8 cellular contexts compared by ENCODE assay signal in the genomic region with DNA sequence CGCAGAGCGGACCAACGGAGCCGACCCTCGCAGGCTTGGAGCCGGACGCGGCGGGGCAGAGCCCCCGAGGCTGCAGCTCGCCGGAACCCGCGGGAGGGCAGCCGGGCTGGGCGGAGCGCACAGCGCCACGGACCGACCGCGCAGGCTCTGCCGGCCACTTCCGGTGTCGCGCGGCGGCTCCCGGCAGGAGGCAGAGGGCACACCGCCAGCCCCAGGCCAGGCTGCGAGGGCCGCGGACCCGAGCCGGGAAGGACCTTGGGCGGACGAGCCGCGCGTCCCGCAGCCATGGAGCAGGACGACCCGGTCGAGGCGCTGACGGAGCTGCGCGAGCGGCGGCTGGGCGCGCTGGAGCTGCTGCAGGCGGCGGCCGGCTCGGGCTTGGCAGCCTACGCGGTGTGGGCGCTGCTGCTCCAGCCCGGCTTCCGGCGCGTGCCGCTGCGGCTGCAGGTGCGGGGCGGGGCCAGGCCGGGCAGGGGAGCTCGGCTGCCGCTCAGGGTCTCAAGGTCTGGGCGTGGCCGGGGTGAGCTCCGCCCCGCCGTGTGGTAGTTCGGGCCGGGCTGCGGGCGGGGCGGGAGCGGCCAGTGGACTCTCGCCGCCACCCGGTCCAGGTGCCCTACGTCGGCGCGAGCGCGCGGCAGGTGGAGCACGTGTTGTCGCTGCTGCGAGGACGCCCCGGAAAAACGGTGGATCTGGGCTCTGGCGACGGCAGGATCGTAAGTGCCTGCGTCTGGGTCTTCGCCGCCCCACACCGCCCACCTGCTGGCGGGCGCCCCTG. TPM values are rescaled to one million over a fixed set of nuclear protein-coding genes. Genes with fewer than 3 reads are reported as not detected.
DNase-seq lines count a peak whose midpoint lies in the region; ATAC-seq and TF ChIP-seq lines count a peak whose summit lies in the region.

A gene with protein sequence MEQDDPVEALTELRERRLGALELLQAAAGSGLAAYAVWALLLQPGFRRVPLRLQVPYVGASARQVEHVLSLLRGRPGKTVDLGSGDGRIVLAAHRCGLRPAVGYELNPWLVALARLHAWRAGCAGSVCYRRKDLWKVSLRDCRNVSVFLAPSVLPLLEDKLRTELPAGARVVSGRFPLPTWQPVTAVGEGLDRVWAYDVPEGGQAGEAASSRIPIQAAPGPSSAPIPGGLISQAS (plus strand): TSS at position 157 of the 775 bp plus-strand sequence. CDS start 129 bp downstream, at position 286.

- BruUV-seq in A673 (replicated peaks; lab: Mats Ljungman, UMichigan), result no TSS peak

- H3K27ac ChIP-seq in A673 (ENCODE audit: low read depth, low read length, poor library complexity, severe bottlenecking), result peak within 1 kb of the TSS; percentile 83

- no peaks in the 10 kb centered on the region for H3K9me3 Mint-ChIP-seq in WTC11

- H3K27ac Mint-ChIP-seq in WTC11, result peak within 1 kb of the TSS; percentile 63

- POLR2A ChIA-PET in A673 (lab: Charles Lee; ENCODE audit: low non-redundant PET) (no interaction called here), WTC11 (lab: Charles Lee) (interaction anchor here (0.6 to 2.9 kb wide), 9 partner anchors 9 to 86 kb away, joined by 3 to 10 read pairs (median 4); a partner anchor contains a TSS)

- peaks cover 8% of the 10 kb centered on the region for H3K4me1 ChIP-seq in A673 (ENCODE audit: insufficient read depth, low read length, poor library complexity, severe bottlenecking)

- peaks cover 13% of the 10 kb centered on the region for H3K4me1 Mint-ChIP-seq in WTC11

- DNase-seq in A673 (ENCODE audit: low spot score) (peak; percentile 90), NCI-H2171 (lab: John Stamatoyannopoulos, UW) (peak; percentile 87), WTC11 (ENCODE audit: low spot score) (peak; percentile 97), iris pigment epithelial cell (ENCODE audit: low read depth) (peak; percentile 76)
- DNase-seq in central memory CD4-positive, alpha-beta T cell, result peak; percentile 74
- DNase-seq in stimulated activated CD4-positive, alpha-beta T cell treated with anti-CD3 and anti-CD28 coated beads, Interleukin-12 subunit alpha, Interleukin-12 subunit beta, amount 100 ng/mL, for 4 hours, result peak; percentile 77

- H3K4me3 ChIP-seq in A673 (ENCODE audit: low read depth, low read length, poor library complexity, severe bottlenecking), result peak within 1 kb of the TSS; percentile 69

- H3K27me3 ChIP-seq in A673 (replicated peaks; ENCODE audit: insufficient read depth, low read depth, low read length, poor library complexity), result peaks cover 20% of the 10 kb centered on the region

- H3K36me3 Mint-ChIP-seq in WTC11, result no peaks in the 10 kb centered on the region; the same call in 1 of the 2 replicates

- H3K4me3 Mint-ChIP-seq in WTC11, result peak within 1 kb of the TSS; percentile 74

- CTCF ChIA-PET in A673 (lab: Charles Lee), result interaction anchor here (0.6 to 1.9 kb wide), 3 partner anchors 9 to 35 kb away, joined by 3 to 8 read pairs (median 4); no protein-coding TSS in a partner anchor
- CTCF ChIA-PET in WTC11 (lab: Charles Lee), result interaction anchor here (0.6 to 2.8 kb wide), 20 partner anchors 9 to 659 kb away, joined by 3 to 28 read pairs (median 6); a partner anchor contains a TSS

- intact Hi-C loops in A673 (cut with micrococcal nuclease; ENCODE audit: unreplicated experiment), result no loop called here

- TF ChIP-seq CTCF in A673 (conservative IDR thresholded peaks at IDR 0.05; ENCODE audit: low read depth, low read length) (no peak), WTC11 (IDR thresholded peaks at IDR 0.05) (no peak)

- H3K36me3 ChIP-seq in A673 (ENCODE audit: insufficient read depth, low read length, poor library complexity, severe bottlenecking), result no peaks in the 10 kb centered on the region

- H3K9me3 ChIP-seq in A673 (ENCODE audit: low read depth, low read length, poor library complexity, severe bottlenecking), result no peaks in the 10 kb centered on the region

- H3K27me3 Mint-ChIP-seq in WTC11 (ENCODE audit: low read depth), result peaks cover 13% of the 10 kb centered on the region

- ATAC-seq in GM18517 (IDR thresholded peaks at IDR 0.05; ENCODE audit: unreplicated experiment) (peak; percentile 67), HG02981 (IDR thresholded peaks at IDR 0.05; ENCODE audit: unreplicated experiment) (peak; percentile 74), WTC11 (peak; percentile 77)

TF ChIP-seq in WTC11, 78 proteins besides CTCF, POLR2A, EP300 and RAD21 (continues in another document):
- TF ChIP-seq SMAD4 (CRISPR knock-in tag; IDR thresholded peaks at IDR 0.05), result no peak
- TF ChIP-seq MXD4 (CRISPR knock-in tag; IDR thresholded peaks at IDR 0.05; ENCODE audit: borderline replicate concordance), result no peak
- peak; percentile 94; the same call in 1 of the 2 replicates for TF ChIP-seq ELF4 (CRISPR knock-in tag; IDR thresholded peaks at IDR 0.05; ENCODE audit: low read depth)
- no peak for TF ChIP-seq GRHL2 (CRISPR knock-in tag; IDR thresholded peaks at IDR 0.05; ENCODE audit: insufficient replicate concordance, severe bottlenecking)
- no peak for TF ChIP-seq HMGA2 (CRISPR knock-in tag; IDR thresholded peaks at IDR 0.05)
- TF ChIP-seq, protein P1, sequence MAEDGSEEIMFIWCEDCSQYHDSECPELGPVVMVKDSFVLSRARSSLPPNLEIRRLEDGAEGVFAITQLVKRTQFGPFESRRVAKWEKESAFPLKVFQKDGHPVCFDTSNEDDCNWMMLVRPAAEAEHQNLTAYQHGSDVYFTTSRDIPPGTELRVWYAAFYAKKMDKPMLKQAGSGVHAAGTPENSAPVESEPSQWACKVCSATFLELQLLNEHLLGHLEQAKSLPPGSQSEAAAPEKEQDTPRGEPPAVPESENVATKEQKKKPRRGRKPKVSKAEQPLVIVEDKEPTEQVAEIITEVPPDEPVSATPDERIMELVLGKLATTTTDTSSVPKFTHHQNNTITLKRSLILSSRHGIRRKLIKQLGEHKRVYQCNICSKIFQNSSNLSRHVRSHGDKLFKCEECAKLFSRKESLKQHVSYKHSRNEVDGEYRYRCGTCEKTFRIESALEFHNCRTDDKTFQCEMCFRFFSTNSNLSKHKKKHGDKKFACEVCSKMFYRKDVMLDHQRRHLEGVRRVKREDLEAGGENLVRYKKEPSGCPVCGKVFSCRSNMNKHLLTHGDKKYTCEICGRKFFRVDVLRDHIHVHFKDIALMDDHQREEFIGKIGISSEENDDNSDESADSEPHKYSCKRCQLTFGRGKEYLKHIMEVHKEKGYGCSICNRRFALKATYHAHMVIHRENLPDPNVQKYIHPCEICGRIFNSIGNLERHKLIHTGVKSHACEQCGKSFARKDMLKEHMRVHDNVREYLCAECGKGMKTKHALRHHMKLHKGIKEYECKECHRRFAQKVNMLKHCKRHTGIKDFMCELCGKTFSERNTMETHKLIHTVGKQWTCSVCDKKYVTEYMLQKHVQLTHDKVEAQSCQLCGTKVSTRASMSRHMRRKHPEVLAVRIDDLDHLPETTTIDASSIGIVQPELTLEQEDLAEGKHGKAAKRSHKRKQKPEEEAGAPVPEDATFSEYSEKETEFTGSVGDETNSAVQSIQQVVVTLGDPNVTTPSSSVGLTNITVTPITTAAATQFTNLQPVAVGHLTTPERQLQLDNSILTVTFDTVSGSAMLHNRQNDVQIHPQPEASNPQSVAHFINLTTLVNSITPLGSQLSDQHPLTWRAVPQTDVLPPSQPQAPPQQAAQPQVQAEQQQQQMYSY (CRISPR knock-in tag; IDR thresholded peaks at IDR 0.05), result peak; percentile 50; the same call in 1 of the 2 replicates
- TF ChIP-seq TEAD4 (CRISPR knock-in tag; IDR thresholded peaks at IDR 0.05), result peak; percentile 88; the same call in 1 of the 2 replicates
- peak; percentile 43; the same call in 1 of the 2 replicates for TF ChIP-seq TCF7 (CRISPR knock-in tag; IDR thresholded peaks at IDR 0.05; ENCODE audit: low read depth)
- TF ChIP-seq, protein P2, sequence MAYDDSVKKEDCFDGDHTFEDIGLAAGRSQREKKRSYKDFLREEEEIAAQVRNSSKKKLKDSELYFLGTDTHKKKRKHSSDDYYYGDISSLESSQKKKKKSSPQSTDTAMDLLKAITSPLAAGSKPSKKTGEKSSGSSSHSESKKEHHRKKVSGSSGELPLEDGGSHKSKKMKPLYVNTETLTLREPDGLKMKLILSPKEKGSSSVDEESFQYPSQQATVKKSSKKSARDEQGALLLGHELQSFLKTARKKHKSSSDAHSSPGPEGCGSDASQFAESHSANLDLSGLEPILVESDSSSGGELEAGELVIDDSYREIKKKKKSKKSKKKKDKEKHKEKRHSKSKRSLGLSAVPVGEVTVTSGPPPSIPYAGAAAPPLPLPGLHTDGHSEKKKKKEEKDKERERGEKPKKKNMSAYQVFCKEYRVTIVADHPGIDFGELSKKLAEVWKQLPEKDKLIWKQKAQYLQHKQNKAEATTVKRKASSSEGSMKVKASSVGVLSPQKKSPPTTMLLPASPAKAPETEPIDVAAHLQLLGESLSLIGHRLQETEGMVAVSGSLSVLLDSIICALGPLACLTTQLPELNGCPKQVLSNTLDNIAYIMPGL (CRISPR knock-in tag; IDR thresholded peaks at IDR 0.05), result peak; percentile 83; the same call in 1 of the 2 replicates
- TF ChIP-seq ZBTB21 (CRISPR knock-in tag; IDR thresholded peaks at IDR 0.05; ENCODE audit: borderline replicate concordance), result 0 out of 2 replicates have a peak, but pooled peaks have one; percentile 77
- TF ChIP-seq, protein P3, sequence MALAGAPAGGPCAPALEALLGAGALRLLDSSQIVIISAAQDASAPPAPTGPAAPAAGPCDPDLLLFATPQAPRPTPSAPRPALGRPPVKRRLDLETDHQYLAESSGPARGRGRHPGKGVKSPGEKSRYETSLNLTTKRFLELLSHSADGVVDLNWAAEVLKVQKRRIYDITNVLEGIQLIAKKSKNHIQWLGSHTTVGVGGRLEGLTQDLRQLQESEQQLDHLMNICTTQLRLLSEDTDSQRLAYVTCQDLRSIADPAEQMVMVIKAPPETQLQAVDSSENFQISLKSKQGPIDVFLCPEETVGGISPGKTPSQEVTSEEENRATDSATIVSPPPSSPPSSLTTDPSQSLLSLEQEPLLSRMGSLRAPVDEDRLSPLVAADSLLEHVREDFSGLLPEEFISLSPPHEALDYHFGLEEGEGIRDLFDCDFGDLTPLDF (CRISPR knock-in tag; IDR thresholded peaks at IDR 0.05), result peak; percentile 95

RNA-seq across cellular contexts. Expression of the gene that starts here (rescaled TPM):
- total RNA-seq in A673 (2021) (21.2 and 26.0 TPM in 2 replicates), WTC11 (2021) (40.6 to 43.1 TPM (median 43.0 TPM) in 3 replicates)

Comparison
In these comparisons a context has a peak if more than half of its experiments do, and no peak if none do; other contexts are left out.
1. Peak in every context shown above with its lines: DNase-seq, ATAC-seq, H3K4me3 ChIP-seq and H3K27ac ChIP-seq.